Comparison of ENCODE assay signal across 11 cellular contexts in genomic region chr19:55405638-55406037, GRCh38. TPM values are rescaled to one million over a fixed set of nuclear protein-coding genes. Genes with fewer than 3 reads are reported as not detected.
DNase-seq lines count a peak whose midpoint lies in the region; ATAC-seq, FAIRE-seq and TF ChIP-seq lines count a peak whose summit lies in the region.
"Had no signal": no experiment of that assay in that cellular context is flagged by ENCODE, and none has a peak within 500 bp of the region (broad histone marks: within the 10 kb centered on the region; RNA-seq: fewer than 3 reads in every experiment).

No MANE protein-coding gene starts in this region.

- H2AFZ ChIP-seq in OCI-LY3 (ENCODE audit: low read depth, low read length) (no peak overlapping the region), H1 (ENCODE audit: low read length) (no peak overlapping the region), trophoblast cell (ENCODE audit: insufficient read depth, low read length, poor library complexity) (no peak overlapping the region)

- no peak for DNase-seq in activated CD4-positive, alpha-beta T cell treated with anti-CD3 and anti-CD28 coated beads for 36 hours
- no peak for DNase-seq in activated CD4-positive, alpha-beta T cell treated with anti-CD3 and anti-CD28 coated beads for 4 hours
- DNase-seq in H1 (ENCODE audit: low read depth in 1 of 2, low spot score in 2 of 2) (no peak), trophoblast cell (no peak), NCI-H2081 (lab: John Stamatoyannopoulos, UW) (no peak)
- DNase-seq: ACHN, heart right ventricle, SHP77 treated with DMSO at 0.1 percent for 48 hours had no signal

- CTCF ChIA-PET in activated CD4-positive, alpha-beta T cell treated with anti-CD3 and anti-CD28 coated beads for 36 hours (lab: Charles Lee): no interaction called here
- CTCF ChIA-PET in H1 (lab: Charles Lee; ENCODE audit: partially characterized antibody): interaction anchor here (0.6 to 2.2 kb wide), 5 partner anchors 12 to 114 kb away, joined by 3 to 8 read pairs (median 3); partner anchors contain the start of gene TMEM238

- 92% methylated on average over 5 of the region's 5 CpGs; no CpG with 5 or more reads in 1 of the 2 experiments for WGBS in H1 (ENCODE audit: extremely low coverage in 1 of 2, insufficient coverage in 1 of 2, insufficient read length in 1 of 2, insufficient replicate concordance in 2 of 2, low coverage in 1 of 2, low lambda C conversion rate in 2 of 2, missing lambda C conversion rate in 1 of 2), 2 experiments
- no CpG with 5 or more reads among the region's 5 CpGs for WGBS in trophoblast cell (ENCODE audit: extremely low coverage, insufficient coverage, insufficient read length)

- peak overlapping the region; percentile 85 for H3K27ac Mint-ChIP-seq in activated CD4-positive, alpha-beta T cell treated with anti-CD3 and anti-CD28 coated beads for 36 hours

- H2BK5ac ChIP-seq in H1 (ENCODE audit: low read depth, low read length): 0 out of 2 replicates have a peak overlapping the region, but pooled peaks have one; percentile 44
- no peak overlapping the region for H2BK5ac ChIP-seq in trophoblast cell (ENCODE audit: low read depth, low read length, poor library complexity)

- no peak overlapping the region for H4K5ac ChIP-seq in H1 (ENCODE audit: insufficient read length, low read depth, low read length)

- no peak for TF ChIP-seq POLR2A in H1 (IDR thresholded peaks at IDR 0.05; ENCODE audit: control extremely low read depth in 1 of 2, low read depth in 2 of 2, low read length in 2 of 2)

- peaks cover 24% of the 10 kb centered on the region for H3K4me1 Mint-ChIP-seq in activated CD4-positive, alpha-beta T cell treated with anti-CD3 and anti-CD28 coated beads for 36 hours

- POLR2A ChIA-PET in activated CD4-positive, alpha-beta T cell treated with anti-CD3 and anti-CD28 coated beads for 36 hours (lab: Charles Lee): interaction anchor here (0.7 to 4.4 kb wide), 5 partner anchors 13 to 98 kb away, joined by 3 to 41 read pairs (median 5); partner anchors contain the start of genes KMT5C and TMEM238
- POLR2A ChIA-PET in H1 (lab: Charles Lee; ENCODE audit: partially characterized antibody): interaction anchor here (0.6 to 34.6 kb wide), 23 partner anchors 7 to 265 kb away, joined by 3 to 874 read pairs (median 5); partner anchors contain the start of genes COX6B2, RPL28, TMEM190 and TMEM238

- H2BK120ac ChIP-seq in H1 (replicated peaks; ENCODE audit: low read depth, low read length) (no peak overlapping the region), trophoblast cell (ENCODE audit: insufficient read depth, low read length, poor library complexity) (no peak overlapping the region)

- H3K79me2 ChIP-seq in OCI-LY3 (ENCODE audit: low read length): peaks cover 47% of the 10 kb centered on the region
- peaks cover 12 to 33% of the 10 kb centered on the region in 2 experiments for H3K79me2 ChIP-seq in H1 (ENCODE audit: control insufficient read depth in 1 of 2, insufficient read depth in 2 of 2, low read length in 2 of 2)
- H3K79me2 ChIP-seq in trophoblast cell (ENCODE audit: control insufficient read depth, insufficient read depth, low read length, poor library complexity): peaks cover 18% of the 10 kb centered on the region

- intact Hi-C loops in activated CD4-positive, alpha-beta T cell treated with anti-CD3 and anti-CD28 coated beads for 36 hours (cut with DNase I, micrococcal nuclease): loop anchor here in 1 of 2 experiments (5.0 kb wide), 1 partner anchor 47 kb away; no protein-coding TSS in a partner anchor

- H4K8ac ChIP-seq in H1 (ENCODE audit: extremely low read depth, insufficient read depth, low read length): no peak overlapping the region
- H4K8ac ChIP-seq in trophoblast cell (ENCODE audit: low read depth, low read length): no peak overlapping the region

- no peak overlapping the region for H3K56ac ChIP-seq in H1 (replicated peaks; ENCODE audit: insufficient read length, low read depth, low read length)

- no peak overlapping the region for H3K27ac ChIP-seq in OCI-LY3 (ENCODE audit: low read length)
- H3K27ac ChIP-seq in H1 (ENCODE audit: low read depth, low read length): no peak overlapping the region
- H3K27ac ChIP-seq in trophoblast cell (ENCODE audit: low read depth, low read length): no peak overlapping the region

- H3K27me3 ChIP-seq in OCI-LY3 (ENCODE audit: low read depth, low read length): no peaks in the 10 kb centered on the region
- H3K27me3 ChIP-seq in H1 (replicated peaks in 1 of 4; ENCODE audit: control insufficient read depth in 3 of 4, extremely low read depth in 1 of 4, insufficient read depth in 3 of 4, low read length in 3 of 4): peaks cover 0 to 3% (median under 1%) of the 10 kb centered on the region in 4 experiments; a peak in 2 of 7 replicates
- no peaks in the 10 kb centered on the region for H3K27me3 ChIP-seq in trophoblast cell (ENCODE audit: insufficient read depth, low read length)
- H3K27me3 ChIP-seq: heart right ventricle had no signal

- H3K36me3 ChIP-seq in OCI-LY3 (replicated peaks; ENCODE audit: low read depth, low read length): peaks cover 58% of the 10 kb centered on the region
- peaks cover 25 to 58% (median 48%) of the 10 kb centered on the region in 4 experiments for H3K36me3 ChIP-seq in H1 (ENCODE audit: control insufficient read depth in 2 of 4, insufficient read depth in 4 of 4, low read length in 3 of 4)
- peaks cover 48 to 52% of the 10 kb centered on the region in 2 experiments for H3K36me3 ChIP-seq in trophoblast cell (ENCODE audit: control insufficient read depth in 1 of 2, insufficient read depth in 2 of 2, low read length in 2 of 2)

- no peaks in the 10 kb centered on the region for H3K27me3 Mint-ChIP-seq in activated CD4-positive, alpha-beta T cell treated with anti-CD3 and anti-CD28 coated beads for 36 hours

- H4K20me1 ChIP-seq in OCI-LY3 (ENCODE audit: insufficient read depth, low read length): peaks cover 51% of the 10 kb centered on the region
- H4K20me1 ChIP-seq in H1 (replicated peaks in 1 of 2; ENCODE audit: control insufficient read depth in 1 of 2, insufficient read depth in 2 of 2, low read length in 2 of 2): peaks cover 37 to 40% of the 10 kb centered on the region in 2 experiments

- H3K36me3 Mint-ChIP-seq in activated CD4-positive, alpha-beta T cell treated with anti-CD3 and anti-CD28 coated beads for 36 hours (ENCODE audit: low read depth): peaks cover 56% of the 10 kb centered on the region

- H3K9me3 ChIP-seq in OCI-LY3 (ENCODE audit: insufficient read depth, low read length) (peaks cover 3% of the 10 kb centered on the region), H1 (ENCODE audit: insufficient read depth in 2 of 2, low read depth in 1 of 2, low read length in 1 of 2) (no peaks in the 10 kb centered on the region; a peak in 1 of 4 replicates), trophoblast cell (ENCODE audit: insufficient read depth, low read depth, low read length) (peaks cover 6% of the 10 kb centered on the region)

- H3K4me2 ChIP-seq in OCI-LY3 (ENCODE audit: low read length) (peak overlapping the region; percentile 86), H1 (ENCODE audit: insufficient read depth in 1 of 2, low read depth in 2 of 2, low read length in 2 of 2) (peak overlapping the region; percentile 88 to 99), trophoblast cell (ENCODE audit: low read length) (peak overlapping the region; percentile 73)

- H3K79me1 ChIP-seq in H1 (ENCODE audit: low read depth, low read length) (peaks cover 15% of the 10 kb centered on the region), trophoblast cell (ENCODE audit: low read length) (peaks cover 12% of the 10 kb centered on the region)

- H3K23me2 ChIP-seq in H1 (ENCODE audit: low read depth, low read length): peaks cover 13% of the 10 kb centered on the region

- H3K4ac ChIP-seq in H1 (replicated peaks; ENCODE audit: insufficient read length, low read depth, low read length) (no peak overlapping the region), trophoblast cell (ENCODE audit: low read depth, low read length) (peak overlapping the region; percentile 22)

- no peak for FAIRE-seq in H1 (lab: Jason Lieb, UNC)

- no peak overlapping the region for H2AK5ac ChIP-seq in H1 (ENCODE audit: low read depth, low read length)
- no peak overlapping the region for H2AK5ac ChIP-seq in trophoblast cell (ENCODE audit: low read length)

- H2BK12ac ChIP-seq in H1 (ENCODE audit: low read depth, low read length): no peak overlapping the region
- no peak overlapping the region for H2BK12ac ChIP-seq in trophoblast cell (ENCODE audit: low read length)

- peak overlapping the region; percentile 86 for H3K4me3 ChIP-seq in OCI-LY3 (ENCODE audit: low read length)
- peak overlapping the region; percentile 27 to 98 (median 72); a peak in 5 of 8 replicates for H3K4me3 ChIP-seq in H1 (ENCODE audit: extremely low read depth in 1 of 4, insufficient read depth in 2 of 4, low read depth in 3 of 4, low read length in 4 of 4)
- H3K4me3 ChIP-seq in trophoblast cell (ENCODE audit: low read depth, low read length): no peak overlapping the region

- no peak for TF ChIP-seq RAD21 in H1 (IDR thresholded peaks at IDR 0.05 in 1 of 2, conservative IDR thresholded peaks at IDR 0.05 in 1 of 2; ENCODE audit: low read depth in 2 of 2, low read length in 2 of 2)

- no peak overlapping the region for H2BK20ac ChIP-seq in H1 (ENCODE audit: low read length)

- peak overlapping the region; percentile 90 for H3K4me3 Mint-ChIP-seq in activated CD4-positive, alpha-beta T cell treated with anti-CD3 and anti-CD28 coated beads for 36 hours

- no peak for TF ChIP-seq CTCF in OCI-LY3 (IDR thresholded peaks at IDR 0.05; ENCODE audit: low read depth, low read length)
- no peak for TF ChIP-seq CTCF in H1 (IDR thresholded peaks at IDR 0.05; ENCODE audit: control extremely low read depth in 1 of 3, insufficient read depth in 1 of 3, low read depth in 1 of 3, low read length in 3 of 3)

- H3K9ac ChIP-seq in OCI-LY3 (ENCODE audit: low read length) (no peak overlapping the region), H1 (replicated peaks in 1 of 4; ENCODE audit: extremely low read depth in 1 of 4, low read depth in 3 of 4, low read length in 3 of 4) (peak overlapping the region in 1 of 4 experiments; percentile 18; a peak in 3 of 7 replicates), trophoblast cell (ENCODE audit: low read length) (no peak overlapping the region)

- peaks cover 4% of the 10 kb centered on the region for H3K9me3 Mint-ChIP-seq in activated CD4-positive, alpha-beta T cell treated with anti-CD3 and anti-CD28 coated beads for 36 hours (ENCODE audit: low read depth)

- H4K91ac ChIP-seq in H1 (replicated peaks; ENCODE audit: insufficient read length, low read length) (no peak overlapping the region), trophoblast cell (ENCODE audit: low read depth, low read length) (no peak overlapping the region)

- no peak overlapping the region for H4K12ac ChIP-seq in trophoblast cell (ENCODE audit: low read depth, low read length)

- no peak overlapping the region for H3K23ac ChIP-seq in H1 (ENCODE audit: insufficient read length)
- H3K23ac ChIP-seq in trophoblast cell (ENCODE audit: low read length): no peak overlapping the region

- peaks cover 19% of the 10 kb centered on the region for H3K4me1 ChIP-seq in OCI-LY3 (ENCODE audit: low read length)
- H3K4me1 ChIP-seq in H1 (replicated peaks in 1 of 4; ENCODE audit: control insufficient read depth in 3 of 4, insufficient read depth in 4 of 4, low read length in 3 of 4): peaks cover 0 to 20% (median 13%) of the 10 kb centered on the region in 4 experiments; a peak in 6 of 7 replicates
- H3K4me1 ChIP-seq in trophoblast cell (ENCODE audit: control insufficient read depth in 1 of 2, insufficient read depth in 2 of 2, low read length in 2 of 2): peaks cover 12 to 19% of the 10 kb centered on the region in 2 experiments

- no peak overlapping the region for H3K14ac ChIP-seq in H1 (ENCODE audit: insufficient read length)
- H3K14ac ChIP-seq in trophoblast cell (ENCODE audit: low read length): no peak overlapping the region

- no peak overlapping the region for H2BK15ac ChIP-seq in H1 (ENCODE audit: low read length)

- TF ChIP-seq EP300 in H1 (IDR thresholded peaks at IDR 0.05; ENCODE audit: borderline replicate concordance in 1 of 2, low read depth in 2 of 2, low read length in 2 of 2): no peak

- no peak overlapping the region for H3K18ac ChIP-seq in H1 (ENCODE audit: extremely low read depth, low read length)
- no peak overlapping the region for H3K18ac ChIP-seq in trophoblast cell (ENCODE audit: low read length)

- no peak for ATAC-seq in activated CD4-positive, alpha-beta T cell treated with anti-CD3 and anti-CD28 coated beads for 36 hours
- ATAC-seq in HG02678 (IDR thresholded peaks at IDR 0.05; ENCODE audit: unreplicated experiment): no peak
- no peak for ATAC-seq in GM19328 (IDR thresholded peaks at IDR 0.05; ENCODE audit: unreplicated experiment)
- ATAC-seq: heart right ventricle had no signal

RNA-seq across cellular contexts. Expression of gene UBE2S, which starts 1.9 kb away (rescaled TPM):
- 100 to 1,000 TPM; 228 to 342 TPM for total RNA-seq in activated CD4-positive, alpha-beta T cell treated with anti-CD3 and anti-CD28 coated beads for 36 hours
- total RNA-seq in H1 (2021; fragmentation: NEBNext Ultra II Directional; extraction: Animal tissue kit (Norgen Biotek cat#: 25700)): 398 and 402 TPM in 2 replicates
- 466 and 530 TPM in 2 replicates for polyA plus RNA-seq in H1 (2011; rRNA removed)
- polyA plus RNA-seq in H1 (2011; cell fraction: cytosol; rRNA removed): 396 TPM
- polyA plus RNA-seq in H1 (2011; cell fraction: nucleus; rRNA removed): 278 TPM
- 185 to 258 TPM (median 204 TPM) in 4 replicates for polyA plus RNA-seq in H1 (2012, experiment 1 of 2)
- 110 TPM for polyA plus RNA-seq in H1 (2012, experiment 2 of 2)
- polyA plus RNA-seq in H1 (2013, experiment 1 of 2): 234 TPM
- 223 TPM for polyA plus RNA-seq in H1 (2013, experiment 2 of 2)
- polyA minus RNA-seq in H1 (2011; rRNA and poly(A)+ RNA removed): 54.5 and 104 TPM in 2 replicates
- 239 TPM for polyA minus RNA-seq in H1 (2011; cell fraction: cytosol; rRNA and poly(A)+ RNA removed)
- polyA minus RNA-seq in H1 (2011; cell fraction: nucleus; rRNA and poly(A)+ RNA removed): 43.1 TPM
- polyA plus RNA-seq in trophoblast cell (2013): 90.9 and 103 TPM in 2 replicates

RNA-seq across cellular contexts. Expression of gene RPL28, which starts 19.9 kb away (rescaled TPM):
- 1,000 to 10,000 TPM; 2,751 to 4,078 TPM for total RNA-seq in activated CD4-positive, alpha-beta T cell treated with anti-CD3 and anti-CD28 coated beads for 36 hours
- total RNA-seq in H1 (2021; fragmentation: NEBNext Ultra II Directional; extraction: Animal tissue kit (Norgen Biotek cat#: 25700)): 2,123 and 2,232 TPM in 2 replicates
- polyA plus RNA-seq in H1 (2011; rRNA removed): 6,692 and 8,402 TPM in 2 replicates
- 2,492 TPM for polyA plus RNA-seq in H1 (2011; cell fraction: cytosol; rRNA removed)
- polyA plus RNA-seq in H1 (2011; cell fraction: nucleus; rRNA removed): 1,571 TPM
- 1,234 to 2,824 TPM (median 2,522 TPM) in 4 replicates for polyA plus RNA-seq in H1 (2012, experiment 1 of 2)
- polyA plus RNA-seq in H1 (2012, experiment 2 of 2): 3,077 TPM
- 2,779 TPM for polyA plus RNA-seq in H1 (2013, experiment 1 of 2)
- polyA plus RNA-seq in H1 (2013, experiment 2 of 2): 2,622 TPM
- 406 and 431 TPM in 2 replicates for polyA minus RNA-seq in H1 (2011; rRNA and poly(A)+ RNA removed)
- 1,377 TPM for polyA minus RNA-seq in H1 (2011; cell fraction: cytosol; rRNA and poly(A)+ RNA removed)
- polyA minus RNA-seq in H1 (2011; cell fraction: nucleus; rRNA and poly(A)+ RNA removed): 497 TPM
- 2,317 and 2,363 TPM in 2 replicates for polyA plus RNA-seq in trophoblast cell (2013)

RNA-seq across cellular contexts. Expression of gene TMEM238, which starts 21.5 kb away (rescaled TPM):
- 1 to 10 TPM; 5.9 to 6.3 TPM for total RNA-seq in activated CD4-positive, alpha-beta T cell treated with anti-CD3 and anti-CD28 coated beads for 36 hours
- 3.8 and 3.9 TPM in 2 replicates for total RNA-seq in H1 (2021; fragmentation: NEBNext Ultra II Directional; extraction: Animal tissue kit (Norgen Biotek cat#: 25700))
- polyA plus RNA-seq in H1 (2011; rRNA removed): 0.49 and 0.53 TPM in 2 replicates
- 1.9 TPM for polyA plus RNA-seq in H1 (2011; cell fraction: cytosol; rRNA removed)
- polyA plus RNA-seq in H1 (2011; cell fraction: nucleus; rRNA removed): 1.2 TPM
- 0.50 to 2.6 TPM (median 1.5 TPM) in 4 replicates for polyA plus RNA-seq in H1 (2012, experiment 1 of 2)
- polyA plus RNA-seq in H1 (2012, experiment 2 of 2): not detected
- 2.1 TPM for polyA plus RNA-seq in H1 (2013, experiment 1 of 2)
- 1.3 TPM for polyA plus RNA-seq in H1 (2013, experiment 2 of 2)
- polyA minus RNA-seq in H1 (2011; rRNA and poly(A)+ RNA removed): not detected in 2 replicates
- 2.3 TPM for polyA minus RNA-seq in H1 (2011; cell fraction: cytosol; rRNA and poly(A)+ RNA removed)
- 1.1 TPM for polyA minus RNA-seq in H1 (2011; cell fraction: nucleus; rRNA and poly(A)+ RNA removed)
- 0.50 and 0.52 TPM in 2 replicates for polyA plus RNA-seq in trophoblast cell (2013)

RNA-seq across cellular contexts. Expression of gene TMEM190, which starts 29.0 kb away (rescaled TPM):
- not detected for total RNA-seq in activated CD4-positive, alpha-beta T cell treated with anti-CD3 and anti-CD28 coated beads for 36 hours
- 1.4 TPM in 1 of 2 replicates, not detected in the other for total RNA-seq in H1 (2021; fragmentation: NEBNext Ultra II Directional; extraction: Animal tissue kit (Norgen Biotek cat#: 25700))
- 1.6 and 4.5 TPM in 2 replicates for polyA plus RNA-seq in H1 (2011; rRNA removed)
- polyA plus RNA-seq in H1 (2011; cell fraction: cytosol; rRNA removed): 1.7 TPM
- polyA plus RNA-seq in H1 (2011; cell fraction: nucleus; rRNA removed): 2.7 TPM
- 0.54 to 3.6 TPM (median 1.4 TPM) in 4 replicates for polyA plus RNA-seq in H1 (2012, experiment 1 of 2)
- not detected for polyA plus RNA-seq in H1 (2012, experiment 2 of 2)
- 0.41 TPM for polyA plus RNA-seq in H1 (2013, experiment 1 of 2)
- polyA plus RNA-seq in H1 (2013, experiment 2 of 2): 0.33 TPM
- not detected in 2 replicates for polyA minus RNA-seq in H1 (2011; rRNA and poly(A)+ RNA removed)
- not detected for polyA minus RNA-seq in H1 (2011; cell fraction: cytosol; rRNA and poly(A)+ RNA removed)
- not detected for polyA minus RNA-seq in H1 (2011; cell fraction: nucleus; rRNA and poly(A)+ RNA removed)
- 0.15 and 0.18 TPM in 2 replicates for polyA plus RNA-seq in trophoblast cell (2013)
- total RNA-seq: heart right ventricle had no signal
- polyA plus RNA-seq: heart right ventricle had no signal

RNA-seq across cellular contexts. Expression of gene IL11, which starts 35.4 kb away (rescaled TPM):
- under 1 TPM; 0.09 to 0.18 TPM for total RNA-seq in activated CD4-positive, alpha-beta T cell treated with anti-CD3 and anti-CD28 coated beads for 36 hours
- total RNA-seq in H1 (2021; fragmentation: NEBNext Ultra II Directional; extraction: Animal tissue kit (Norgen Biotek cat#: 25700)): 1.6 and 2.8 TPM in 2 replicates
- polyA plus RNA-seq in H1 (2011; rRNA removed): 1.7 and 2.7 TPM in 2 replicates
- polyA plus RNA-seq in H1 (2011; cell fraction: cytosol; rRNA removed): 2.3 TPM
- 6.8 TPM for polyA plus RNA-seq in H1 (2011; cell fraction: nucleus; rRNA removed)
- polyA plus RNA-seq in H1 (2012, experiment 1 of 2): 1.0 to 2.3 TPM (median 1.2 TPM) in 4 replicates
- 1.2 TPM for polyA plus RNA-seq in H1 (2012, experiment 2 of 2)
- 1.2 TPM for polyA plus RNA-seq in H1 (2013, experiment 1 of 2)
- polyA plus RNA-seq in H1 (2013, experiment 2 of 2): 1.0 TPM
- 0.27 and 0.41 TPM in 2 replicates for polyA minus RNA-seq in H1 (2011; rRNA and poly(A)+ RNA removed)
- polyA minus RNA-seq in H1 (2011; cell fraction: cytosol; rRNA and poly(A)+ RNA removed): 1.5 TPM
- 2.2 TPM for polyA minus RNA-seq in H1 (2011; cell fraction: nucleus; rRNA and poly(A)+ RNA removed)
- polyA plus RNA-seq in trophoblast cell (2013): 14.7 and 15.0 TPM in 2 replicates
- total RNA-seq: heart right ventricle had no signal
